In the genomic region with DNA sequence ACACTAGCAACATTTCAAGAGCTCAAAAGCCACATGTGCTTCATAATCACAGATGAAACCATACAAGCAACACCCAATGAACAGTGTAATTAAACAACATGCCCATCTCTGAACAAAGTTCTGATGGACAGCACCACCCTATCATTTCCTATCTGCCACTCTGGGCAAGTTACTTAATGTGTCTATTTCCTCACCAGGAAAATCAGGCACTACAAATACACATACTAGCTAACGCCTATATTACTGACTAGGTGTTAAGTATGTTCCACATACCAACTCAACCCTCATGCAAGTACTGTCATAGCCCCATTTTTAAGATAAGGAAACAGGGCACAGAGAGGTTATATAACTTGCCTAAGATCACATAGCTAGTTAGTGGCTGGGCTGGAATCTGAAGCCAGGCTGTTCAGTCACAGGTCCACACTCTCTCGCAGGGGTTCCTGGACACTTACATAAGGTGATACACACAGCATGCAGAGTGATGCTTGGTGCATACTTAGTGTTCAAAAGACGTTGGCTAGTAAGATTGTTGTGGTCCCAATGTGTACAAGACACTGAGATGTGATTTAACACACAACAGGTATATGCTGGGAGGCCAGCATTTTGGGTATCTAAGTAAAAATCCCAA, we compare ENCODE assay signal across 18 cellular contexts. TPM values are rescaled to one million over a fixed set of nuclear protein-coding genes. Genes with fewer than 3 reads are reported as not detected.
DNase-seq lines count a peak whose midpoint lies in the region; ATAC-seq, FAIRE-seq and TF ChIP-seq lines count a peak whose summit lies in the region.
"Had no signal": no experiment of that assay in that cellular context is flagged by ENCODE, and none has a peak within 500 bp of the region (broad histone marks: within the 10 kb centered on the region; RNA-seq: fewer than 3 reads in every experiment).

No MANE protein-coding gene starts in this region.

- FAIRE-seq in HepG2 (lab: Jason Lieb, UNC) = peak; percentile 67
- FAIRE-seq in bronchial epithelial cell (lab: Jason Lieb, UNC) = no peak

- intact Hi-C loops in HepG2 (cut with micrococcal nuclease; ENCODE audit: unreplicated experiment) (loop anchor here (1.0 to 10.0 kb wide), 3 partner anchors 10 to 53 kb away; a partner anchor contains a TSS), right lobe of liver (cut with DNase I) (no loop called here), esophagus muscularis mucosa (cut with DNase I) (no loop called here)

- BruUV-seq in HepG2 (replicated peaks; lab: Mats Ljungman, UMichigan) = no TSS peak

- POLR2A ChIA-PET in HepG2 (lab: Yijun Ruan, JAX) = no interaction called here
- POLR2A ChIA-PET in naive thymus-derived CD8-positive, alpha-beta T cell (lab: Charles Lee) = interaction anchor here (0.8 kb wide), 1 partner anchor 13 kb away, joined by 3 read pairs; no protein-coding TSS in a partner anchor

- TF ChIP-seq CTCF in HepG2 (CRISPR knock-in tag; IDR thresholded peaks at IDR 0.05) = no peak
- no peak for TF ChIP-seq CTCF in right lobe of liver (IDR thresholded peaks at IDR 0.05)
- no peak for TF ChIP-seq CTCF in bronchial epithelial cell (IDR thresholded peaks at IDR 0.05; ENCODE audit: insufficient read depth, low read length, severe bottlenecking)
- TF ChIP-seq CTCF in esophagus muscularis mucosa (IDR thresholded peaks at IDR 0.05) = no peak

- H3K4me2 ChIP-seq in HepG2 (ENCODE audit: low read depth, low read length) = no peak overlapping the region
- H3K4me2 ChIP-seq: KMS-11 had no signal

- DNase-seq in HepG2 (ENCODE audit: low spot score) = no peak
- DNase-seq in right lobe of liver = no peak
- peak; percentile 63 for DNase-seq in bronchial epithelial cell (ENCODE audit: low read depth)
- no peak for DNase-seq in naive thymus-derived CD8-positive, alpha-beta T cell
- no peak for DNase-seq in esophagus muscularis mucosa (ENCODE audit: extremely low spot score)
- DNase-seq in T-helper 2 cell treated with Interferon-gamma antibody and Interleukin-4, amounts not matched to agents 5 μg/mL and 100 μg/mL, for 36 hours (ENCODE audit: low spot score) = no peak
- DNase-seq: activated gamma-delta T cell, DND-41, esophagus squamous epithelium, NCI-H1048, NCI-H2029 treated with DMSO at 0.1 percent for 48 hours, NCI-H446 treated with DMSO at 0.1 percent for 48 hours had no signal

- TF ChIP-seq RAD21 in HepG2 (CRISPR knock-in tag; IDR thresholded peaks at IDR 0.05) = no peak

- CTCF ChIA-PET in HepG2 (lab: Yijun Ruan, JAX; ENCODE audit: low intra/inter-chr PET ratio, low total read pairs) = no interaction called here

- 82% methylated on average over 3 of the region's 3 CpGs for WGBS in HepG2 (ENCODE audit: low lambda C conversion rate)
- 88% methylated on average over 3 of the region's 3 CpGs for WGBS in right lobe of liver (ENCODE audit: insufficient coverage, low coverage, low lambda C conversion rate, missing lambda C conversion rate)
- 77% methylated on average over 3 of the region's 3 CpGs for WGBS in esophagus muscularis mucosa

- TF ChIP-seq POLR2A in HepG2 (IDR thresholded peaks at IDR 0.05; ENCODE audit: insufficient read depth in 1 of 2, low read depth in 2 of 2, low read length in 2 of 2) (no peak), right lobe of liver (IDR thresholded peaks at IDR 0.05) (no peak), esophagus muscularis mucosa (IDR thresholded peaks at IDR 0.05; ENCODE audit: low read depth) (no peak)

- no peaks in the 10 kb centered on the region for H3K9me3 Mint-ChIP-seq in naive thymus-derived CD8-positive, alpha-beta T cell
- no peaks in the 10 kb centered on the region for H3K9me3 Mint-ChIP-seq in T-helper 2 cell treated with Interferon-gamma antibody and Interleukin-4, amounts not matched to agents 5 μg/mL and 100 μg/mL, for 36 hours

- in situ Hi-C loops in HepG2 (cut with HindIII; ENCODE audit: extremely low pct_ligation_motif_present, low pct_unique_long_range_greater_than_20kb) = no loop called here

- H3K27ac ChIP-seq in HepG2 (ENCODE audit: extremely low read length, insufficient read depth, low read length) (no peak overlapping the region), right lobe of liver (no peak overlapping the region), esophagus muscularis mucosa (replicated peaks in 1 of 4) (no peak overlapping the region)
- H3K27ac ChIP-seq: KMS-11 had no signal

- H3K27me3 ChIP-seq in HepG2 (ENCODE audit: control insufficient read depth in 1 of 2, insufficient read depth in 2 of 2, low read length in 2 of 2) (no peaks in the 10 kb centered on the region), right lobe of liver (no peaks in the 10 kb centered on the region), bronchial epithelial cell (ENCODE audit: control insufficient read depth, insufficient read depth, low read length) (no peaks in the 10 kb centered on the region), esophagus muscularis mucosa (peaks cover 0 to 4% (median 0%) of the 10 kb centered on the region in 4 donors)
- H3K27me3 ChIP-seq: adrenal gland, dorsolateral prefrontal cortex, esophagus squamous epithelium had no signal

- H3K27ac Mint-ChIP-seq in naive thymus-derived CD8-positive, alpha-beta T cell = peak overlapping the region in 7 of 10 donors; percentile 15 to 81 (median 44)
- no peak overlapping the region for H3K27ac Mint-ChIP-seq in T-helper 2 cell treated with Interferon-gamma antibody and Interleukin-4, amounts not matched to agents 5 μg/mL and 100 μg/mL, for 36 hours

- no peak overlapping the region for H3K9ac ChIP-seq in HepG2 (ENCODE audit: insufficient read depth, low read depth, low read length)
- H3K9ac ChIP-seq: KMS-11 had no signal

- H3K79me2 ChIP-seq in HepG2 (ENCODE audit: insufficient read depth, low read length) = peaks cover 39% of the 10 kb centered on the region

- peaks cover 0 to 4% (median 2%) of the 10 kb centered on the region in 3 donors for H3K36me3 Mint-ChIP-seq in naive thymus-derived CD8-positive, alpha-beta T cell
- no peaks in the 10 kb centered on the region for H3K36me3 Mint-ChIP-seq in T-helper 2 cell treated with Interferon-gamma antibody and Interleukin-4, amounts not matched to agents 5 μg/mL and 100 μg/mL, for 36 hours (ENCODE audit: low read depth)

- H3K27me3 Mint-ChIP-seq in naive thymus-derived CD8-positive, alpha-beta T cell = no peaks in the 10 kb centered on the region
- H3K27me3 Mint-ChIP-seq in T-helper 2 cell treated with Interferon-gamma antibody and Interleukin-4, amounts not matched to agents 5 μg/mL and 100 μg/mL, for 36 hours (ENCODE audit: low read depth) = no peaks in the 10 kb centered on the region

- no peak overlapping the region for H3K4me3 Mint-ChIP-seq in naive thymus-derived CD8-positive, alpha-beta T cell
- H3K4me3 Mint-ChIP-seq in T-helper 2 cell treated with Interferon-gamma antibody and Interleukin-4, amounts not matched to agents 5 μg/mL and 100 μg/mL, for 36 hours = no peak overlapping the region

- peaks cover 63% of the 10 kb centered on the region for H3K4me1 ChIP-seq in HepG2 (ENCODE audit: insufficient read depth, low read length)
- H3K4me1 ChIP-seq in right lobe of liver = no peaks in the 10 kb centered on the region
- peaks cover 0 to 8% (median 0%) of the 10 kb centered on the region in 4 donors for H3K4me1 ChIP-seq in esophagus muscularis mucosa
- H3K4me1 ChIP-seq: adrenal gland had no signal

- H3K4me1 Mint-ChIP-seq in naive thymus-derived CD8-positive, alpha-beta T cell = peaks cover 37 to 85% (median 72%) of the 10 kb centered on the region in 4 donors
- H3K4me1 Mint-ChIP-seq in T-helper 2 cell treated with Interferon-gamma antibody and Interleukin-4, amounts not matched to agents 5 μg/mL and 100 μg/mL, for 36 hours (ENCODE audit: low read depth) = peaks cover 29% of the 10 kb centered on the region

- no peak for ATAC-seq in HepG2
- ATAC-seq in right lobe of liver = no peak
- no peak for ATAC-seq in naive thymus-derived CD8-positive, alpha-beta T cell
- ATAC-seq in GM19351 (IDR thresholded peaks at IDR 0.05; ENCODE audit: unreplicated experiment) = no peak
- ATAC-seq in HG03045 (IDR thresholded peaks at IDR 0.05; ENCODE audit: unreplicated experiment) = no peak

- TF ChIP-seq EP300 in HepG2 (IDR thresholded peaks at IDR 0.05; ENCODE audit: low read depth in 2 of 2, low read length in 2 of 2) (no peak), HepG2 (CRISPR knock-in tag; IDR thresholded peaks at IDR 0.05; ENCODE audit: borderline replicate concordance) (no peak), esophagus muscularis mucosa (IDR thresholded peaks at IDR 0.05) (no peak)

- H3K4me3 ChIP-seq in HepG2 (replicated peaks in 1 of 3; ENCODE audit: insufficient read depth in 1 of 3, low read depth in 2 of 3, low read length in 3 of 3) = no peak overlapping the region
- no peak overlapping the region for H3K4me3 ChIP-seq in right lobe of liver
- H3K4me3 ChIP-seq in bronchial epithelial cell (ENCODE audit: low read depth, low read length) = no peak overlapping the region
- no peak overlapping the region for H3K4me3 ChIP-seq in esophagus muscularis mucosa
- H3K4me3 ChIP-seq: adrenal gland, dorsolateral prefrontal cortex, esophagus squamous epithelium, lung had no signal

- H3K9me3 ChIP-seq in HepG2 (ENCODE audit: low read length) (no peaks in the 10 kb centered on the region), right lobe of liver (no peaks in the 10 kb centered on the region), esophagus muscularis mucosa (no peaks in the 10 kb centered on the region)
- H3K9me3 ChIP-seq: adrenal gland, esophagus squamous epithelium had no signal

- H2AFZ ChIP-seq in HepG2 (ENCODE audit: low read length) = no peak overlapping the region

- H4K20me1 ChIP-seq in HepG2 (ENCODE audit: insufficient read depth, low read length) = peaks cover 5% of the 10 kb centered on the region; the same call in 1 of the 2 replicates

- H3K36me3 ChIP-seq in HepG2 (replicated peaks in 1 of 2; ENCODE audit: control insufficient read depth in 1 of 2, insufficient read depth in 2 of 2, low read length in 2 of 2) (no peaks in the 10 kb centered on the region), right lobe of liver (no peaks in the 10 kb centered on the region), bronchial epithelial cell (ENCODE audit: control insufficient read depth, insufficient read depth, low read length) (peaks cover 6% of the 10 kb centered on the region), esophagus muscularis mucosa (no peaks in the 10 kb centered on the region)
- H3K36me3 ChIP-seq: adrenal gland had no signal

RNA-seq across cellular contexts. Expression of a gene that starts 24.2 kb away (rescaled TPM):
- 14.4 and 19.8 TPM in 2 replicates for total RNA-seq in HepG2 (2016; rRNA removed; fragmentation: Illumina TruSeq; extraction: Trizol)
- total RNA-seq in HepG2 (2016; cell fraction: cytosol; rRNA removed; fragmentation: Illumina TruSeq; extraction: Trizol; ENCODE audit: low read depth) = 3.5 and 3.6 TPM in 2 replicates
- 14.0 and 19.0 TPM in 2 replicates for total RNA-seq in HepG2 (2016; cell fraction: insoluble cytoplasmic fraction; rRNA removed; fragmentation: Illumina TruSeq; extraction: Trizol)
- total RNA-seq in HepG2 (2016; cell fraction: membrane; rRNA removed; fragmentation: Illumina TruSeq; extraction: Trizol) = 12.4 and 12.5 TPM in 2 replicates
- 8.5 and 10.2 TPM in 2 replicates for total RNA-seq in HepG2 (2016; cell fraction: nucleus; rRNA removed; fragmentation: Illumina TruSeq; extraction: Trizol)
- 12.9 and 15.3 TPM in 2 replicates for polyA plus RNA-seq in HepG2 (2011; rRNA removed)
- 12.3 and 15.4 TPM in 2 replicates for polyA plus RNA-seq in HepG2 (2011; cell fraction: cytosol; rRNA removed)
- polyA plus RNA-seq in HepG2 (2011; cell fraction: nucleus; rRNA removed) = 7.9 and 8.1 TPM in 2 replicates
- polyA plus RNA-seq in HepG2 (2012) = 5.9 and 8.4 TPM in 2 replicates
- polyA plus RNA-seq in HepG2 (2016; cell fraction: cytosol; fragmentation: Illumina TruSeq; extraction: Trizol; ENCODE audit: low read depth) = 5.6 TPM in 2 replicates
- 21.2 and 23.2 TPM in 2 replicates for polyA plus RNA-seq in HepG2 (2016; cell fraction: insoluble cytoplasmic fraction; fragmentation: Illumina TruSeq; extraction: Trizol; ENCODE audit: low read depth)
- 9.4 and 10.3 TPM in 2 replicates for polyA plus RNA-seq in HepG2 (2016; cell fraction: membrane; fragmentation: Illumina TruSeq; extraction: Trizol; ENCODE audit: low read depth)
- polyA plus RNA-seq in HepG2 (2016; cell fraction: nucleus; fragmentation: Illumina TruSeq; extraction: Trizol; ENCODE audit: insufficient read depth, low read depth) = 21.7 and 22.4 TPM in 2 replicates
- polyA minus RNA-seq in HepG2 (2011; rRNA and poly(A)+ RNA removed; ENCODE audit: low replicate concordance) = 7.1 and 26.4 TPM in 2 replicates
- 9.8 and 10.3 TPM in 2 replicates for polyA minus RNA-seq in HepG2 (2011; cell fraction: cytosol; rRNA and poly(A)+ RNA removed)
- polyA minus RNA-seq in HepG2 (2011; cell fraction: nucleus; rRNA and poly(A)+ RNA removed) = 4.6 and 5.3 TPM in 2 replicates
- total RNA-seq in right lobe of liver = 1 to 10 TPM in 5 of 6 experiments, under 1 TPM in 1; 0.67 to 6.2 (median 3.3) TPM
- total RNA-seq in bronchial epithelial cell = 22.1 and 34.7 TPM in 2 replicates
- 10 to 100 TPM in 1 of 2 experiments, 1 to 10 TPM in 1; 10.0 to 10.8 TPM for total RNA-seq in naive thymus-derived CD8-positive, alpha-beta T cell
- polyA plus RNA-seq in naive thymus-derived CD8-positive, alpha-beta T cell = 10 to 100 TPM in 1 of 3 donors, 1 to 10 TPM in 2; 5.2 to 11.7 (median 9.5) TPM
- total RNA-seq in esophagus muscularis mucosa = 1 to 10 TPM in 3 of 4 donors, under 1 TPM in 1; 0.42 to 2.7 (median 1.9) TPM

RNA-seq across cellular contexts. Expression of a gene that starts 49.2 kb away (rescaled TPM):
- total RNA-seq in HepG2 (2016; rRNA removed; fragmentation: Illumina TruSeq; extraction: Trizol) = 13.0 and 13.8 TPM in 2 replicates
- total RNA-seq in HepG2 (2016; cell fraction: cytosol; rRNA removed; fragmentation: Illumina TruSeq; extraction: Trizol; ENCODE audit: low read depth) = 2.3 TPM in 2 replicates
- 12.7 and 13.4 TPM in 2 replicates for total RNA-seq in HepG2 (2016; cell fraction: insoluble cytoplasmic fraction; rRNA removed; fragmentation: Illumina TruSeq; extraction: Trizol)
- total RNA-seq in HepG2 (2016; cell fraction: membrane; rRNA removed; fragmentation: Illumina TruSeq; extraction: Trizol) = 10.0 and 10.5 TPM in 2 replicates
- total RNA-seq in HepG2 (2016; cell fraction: nucleus; rRNA removed; fragmentation: Illumina TruSeq; extraction: Trizol) = 8.9 and 10.9 TPM in 2 replicates
- polyA plus RNA-seq in HepG2 (2011; rRNA removed) = 9.2 and 10.7 TPM in 2 replicates
- 9.6 and 10.5 TPM in 2 replicates for polyA plus RNA-seq in HepG2 (2011; cell fraction: cytosol; rRNA removed)
- polyA plus RNA-seq in HepG2 (2011; cell fraction: nucleus; rRNA removed) = 17.8 and 18.3 TPM in 2 replicates
- 10.9 and 11.2 TPM in 2 replicates for polyA plus RNA-seq in HepG2 (2012)
- 2.3 and 2.5 TPM in 2 replicates for polyA plus RNA-seq in HepG2 (2016; cell fraction: cytosol; fragmentation: Illumina TruSeq; extraction: Trizol; ENCODE audit: low read depth)
- 20.7 and 23.4 TPM in 2 replicates for polyA plus RNA-seq in HepG2 (2016; cell fraction: insoluble cytoplasmic fraction; fragmentation: Illumina TruSeq; extraction: Trizol; ENCODE audit: low read depth)
- 10.0 and 10.7 TPM in 2 replicates for polyA plus RNA-seq in HepG2 (2016; cell fraction: membrane; fragmentation: Illumina TruSeq; extraction: Trizol; ENCODE audit: low read depth)
- 27.9 and 30.3 TPM in 2 replicates for polyA plus RNA-seq in HepG2 (2016; cell fraction: nucleus; fragmentation: Illumina TruSeq; extraction: Trizol; ENCODE audit: insufficient read depth, low read depth)
- polyA minus RNA-seq in HepG2 (2011; rRNA and poly(A)+ RNA removed; ENCODE audit: low replicate concordance) = 11.5 and 20.5 TPM in 2 replicates
- polyA minus RNA-seq in HepG2 (2011; cell fraction: cytosol; rRNA and poly(A)+ RNA removed) = 7.7 and 8.4 TPM in 2 replicates
- polyA minus RNA-seq in HepG2 (2011; cell fraction: nucleus; rRNA and poly(A)+ RNA removed) = 7.7 and 8.5 TPM in 2 replicates
- 10 to 100 TPM; 22.6 to 34.6 (median 27.3) TPM for total RNA-seq in right lobe of liver
- total RNA-seq in bronchial epithelial cell = 1.8 and 5.8 TPM in 2 replicates
- 10 to 100 TPM; 76.9 to 78.1 TPM for total RNA-seq in naive thymus-derived CD8-positive, alpha-beta T cell
- polyA plus RNA-seq in naive thymus-derived CD8-positive, alpha-beta T cell = 10 to 100 TPM; 48.7 to 84.0 (median 68.4) TPM
- total RNA-seq in esophagus muscularis mucosa = 10 to 100 TPM in 2 of 4 donors, 1 to 10 TPM in 2; 6.1 to 14.9 (median 11.2) TPM
